Comparison of ENCODE assay signal across 8 cellular contexts in genomic region chr14:97177016-97177415, GRCh38.
DNase-seq lines count a peak whose midpoint lies in the region; ATAC-seq and TF ChIP-seq lines count a peak whose summit lies in the region.

No MANE protein-coding gene starts in this region.

- DNase-seq in HL-60 (ENCODE audit: low read depth in 1 of 2, low spot score in 1 of 2) (peak; percentile 2 to 15), SK-N-DZ (ENCODE audit: low spot score) (peak; percentile 10), foreskin keratinocyte (peak; percentile 11 to 49), sciatic nerve (ENCODE audit: low spot score) (no peak), epidermal melanocyte (ENCODE audit: insufficient read length, low spot score) (no peak), NCI-H2029 treated with DMSO at 0.1 percent for 48 hours (lab: John Stamatoyannopoulos, UW) (no peak), tibial artery (no peak)

- TF ChIP-seq CTCF in DOHH2 (IDR thresholded peaks at IDR 0.05; ENCODE audit: low read depth, low read length, poor library complexity, severe bottlenecking) (peak; percentile 58), HL-60 (IDR thresholded peaks at IDR 0.05; ENCODE audit: insufficient read depth, low read length) (peak; percentile 4), foreskin keratinocyte (conservative IDR thresholded peaks at IDR 0.05) (peak; percentile 73), tibial artery (IDR thresholded peaks at IDR 0.05) (no peak)

- H3K4me1 ChIP-seq in DOHH2 (ENCODE audit: control insufficient read depth, low read length) (no peaks in the 10 kb centered on the region), foreskin keratinocyte (peaks cover 13% of the 10 kb centered on the region), tibial artery (no peaks in the 10 kb centered on the region)

- H3K36me3 ChIP-seq in DOHH2 (ENCODE audit: control insufficient read depth, low read length) = no peaks in the 10 kb centered on the region
- no peaks in the 10 kb centered on the region for H3K36me3 ChIP-seq in tibial artery

- ATAC-seq in foreskin keratinocyte (peak; percentile 48), sciatic nerve (no peak)

- H3K9me2 ChIP-seq in DOHH2 (replicated peaks; ENCODE audit: control insufficient read depth, low read length) = no peaks in the 10 kb centered on the region

- no peaks in the 10 kb centered on the region for H4K20me1 ChIP-seq in DOHH2 (ENCODE audit: control insufficient read depth, insufficient read depth, low read depth, low read length)

- H3K9me3 ChIP-seq in DOHH2 (ENCODE audit: control insufficient read depth, insufficient read depth, low read length) (peaks cover 11% of the 10 kb centered on the region; the same call in 1 of the 2 replicates), tibial artery (no peaks in the 10 kb centered on the region)

- intact Hi-C loops in sciatic nerve (cut with DNase I) (no loop called here), tibial artery (cut with DNase I; ENCODE audit: low total_unique reads) (no loop called here)

- H3K4me2 ChIP-seq in DOHH2 (ENCODE audit: low read length) = no peak overlapping the region

- H3K79me2 ChIP-seq in DOHH2 (ENCODE audit: control insufficient read depth, low read length) = no peaks in the 10 kb centered on the region

- no peak overlapping the region for H3K4me3 ChIP-seq in DOHH2 (ENCODE audit: low read length)
- H3K4me3 ChIP-seq in HL-60 (replicated peaks; ENCODE audit: insufficient read depth, low read length) = no peak overlapping the region
- H3K4me3 ChIP-seq in tibial artery = no peak overlapping the region

- no peaks in the 10 kb centered on the region for H3K27me3 ChIP-seq in DOHH2 (ENCODE audit: control insufficient read depth, low read length)
- no peaks in the 10 kb centered on the region for H3K27me3 ChIP-seq in HL-60 (ENCODE audit: insufficient read depth, poor library complexity, severe bottlenecking)
- no peaks in the 10 kb centered on the region for H3K27me3 ChIP-seq in foreskin keratinocyte
- H3K27me3 ChIP-seq in tibial artery = no peaks in the 10 kb centered on the region

- H3K27ac ChIP-seq in DOHH2 (ENCODE audit: low read depth, low read length) (no peak overlapping the region), HL-60 (replicated peaks) (no peak overlapping the region), foreskin keratinocyte (no peak overlapping the region), tibial artery (no peak overlapping the region)

- 0 out of 2 replicates have a peak, but pooled peaks cover 3% of the 10 kb centered on the region for H3F3A ChIP-seq in DOHH2 (ENCODE audit: control insufficient read depth, insufficient read depth)

Comparison
In these comparisons a context has a peak if more than half of its experiments do, and no peak if none do; other contexts are left out.
1. CTCF ChIP-seq: peak in DOHH2 (single experiment), HL-60 (single experiment) and foreskin keratinocyte (single experiment); none in tibial artery (0 of 2).
2. DNase-seq: peak in HL-60 (2 of 2), SK-N-DZ (single experiment) and foreskin keratinocyte (2 of 2); none in sciatic nerve (single experiment), epidermal melanocyte (single experiment), NCI-H2029 treated with DMSO at 0.1 percent for 48 hours (single experiment) and tibial artery (0 of 2).